17 cellular contexts compared by ENCODE assay signal in genomic region chr3:124272611-124273151, GRCh38.
A peak's percentile ranks its signal among the peaks of the same experiment; 100 is the strongest.
DNase-seq lines count a peak whose midpoint lies in the region; ATAC-seq and TF ChIP-seq lines count a peak whose summit lies in the region.
"Had no signal": no experiment of that assay in that cellular context is flagged by ENCODE, and none has a peak within 500 bp of the region (broad histone marks: within the 10 kb centered on the region; RNA-seq: fewer than 3 reads in every experiment).

No MANE protein-coding gene starts in this region.

- WGBS in mesendoderm (ENCODE audit: extremely low coverage, insufficient coverage, low lambda C conversion rate), result no CpG with 5 or more reads among the region's 6 CpGs

- H3K4me3 ChIP-seq in tibial artery (no peak overlapping the region), mesendoderm (ENCODE audit: low read length) (no peak overlapping the region)
- H3K4me3 ChIP-seq: PC-9 had no signal

- no peaks in the 10 kb centered on the region for H3K79me1 ChIP-seq in mesendoderm (ENCODE audit: low read length)

- H3K27me3 ChIP-seq in tibial artery, result no peaks in the 10 kb centered on the region
- no peaks in the 10 kb centered on the region for H3K27me3 ChIP-seq in mesendoderm (ENCODE audit: insufficient read depth, low read length, poor library complexity)

- no peak overlapping the region for H4K8ac ChIP-seq in mesendoderm (ENCODE audit: low read depth, low read length)

- H3K18ac ChIP-seq in mesendoderm (ENCODE audit: low read length), result no peak overlapping the region

- DNase-seq in NCI-H446 treated with DMSO at 0.1 percent for 48 hours (lab: John Stamatoyannopoulos, UW), result peak; percentile 14
- DNase-seq in dedifferentiated amniotic fluid mesenchymal stem cell (ENCODE audit: extremely low spot score), result peak; percentile 35
- DNase-seq in myocyte (ENCODE audit: low read depth), result peak; percentile 78
- DNase-seq in tibial artery, result peak; percentile 66 to 90
- no peak for DNase-seq in NCI-H1092 treated with DMSO at 0.1 percent for 48 hours (lab: John Stamatoyannopoulos, UW)
- DNase-seq in D341Med (ENCODE audit: low spot score), result no peak
- no peak for DNase-seq in mesendoderm
- DNase-seq: activated CD8-positive, alpha-beta memory T cell treated with anti-CD3 and anti-CD28 coated beads, Interleukin-2, amount 50 U/mL, for 4 hours; activated naive CD8-positive, alpha-beta T cell treated with anti-CD3 and anti-CD28 coated beads, Interleukin-2, amount 10 ng/mL, durations not matched to agents 7 days and 5 days; Caco-2; effector CD8-positive, alpha-beta T cell; H9; KG1; nephron progenitor cell; PC-9 had no signal

- H3K9ac ChIP-seq in mesendoderm (ENCODE audit: low read length), result no peak overlapping the region

- no peak overlapping the region for H2BK5ac ChIP-seq in mesendoderm (ENCODE audit: low read length)

- no peak for ATAC-seq in HG03139 (IDR thresholded peaks at IDR 0.05; ENCODE audit: unreplicated experiment)
- ATAC-seq: stimulated activated memory B cell treated with anti-CD40 and anti-IgM and Interleukin-4, amounts not matched to agents 10 μg/mL and 1 μg/mL and 100 μg/mL, for 72 hours had no signal

- H3K4ac ChIP-seq in mesendoderm (ENCODE audit: low read depth, low read length), result no peak overlapping the region

- H3K27ac ChIP-seq in tibial artery, result peak overlapping the region; percentile 83 to 89
- H3K27ac ChIP-seq in mesendoderm (ENCODE audit: low read depth, low read length), result no peak overlapping the region
- H3K27ac ChIP-seq: PC-9 had no signal

- no peak overlapping the region for H2AK5ac ChIP-seq in mesendoderm (ENCODE audit: low read length)

- no peak overlapping the region for H3K23ac ChIP-seq in mesendoderm (ENCODE audit: low read length)

- H2BK120ac ChIP-seq in mesendoderm (ENCODE audit: low read depth, low read length), result no peak overlapping the region

- no peak overlapping the region for H3K56ac ChIP-seq in mesendoderm (ENCODE audit: low read length)

- no peaks in the 10 kb centered on the region for H3K9me3 ChIP-seq in tibial artery
- H3K9me3 ChIP-seq: Caco-2 had no signal

- H2BK15ac ChIP-seq in mesendoderm (replicated peaks; ENCODE audit: low read depth), result no peak overlapping the region

- peaks cover 0 to 97% (median 67%) of the 10 kb centered on the region in 4 donors for H3K4me1 ChIP-seq in tibial artery
- H3K4me1 ChIP-seq in mesendoderm (ENCODE audit: control insufficient read depth, low read depth, low read length), result no peaks in the 10 kb centered on the region
- H3K4me1 ChIP-seq: Caco-2 had no signal

- H3K36me3 ChIP-seq in tibial artery (peaks cover 0 to 16% (median 0%) of the 10 kb centered on the region in 3 donors), mesendoderm (ENCODE audit: control insufficient read depth, insufficient read depth, low read length) (no peaks in the 10 kb centered on the region)

- no peak overlapping the region for H3K4me2 ChIP-seq in mesendoderm (ENCODE audit: low read length)
- H3K4me2 ChIP-seq: PC-9 had no signal

- intact Hi-C loops in tibial artery (cut with DNase I; ENCODE audit: low total_unique reads), result no loop called here

- no peak overlapping the region for H4K5ac ChIP-seq in mesendoderm (ENCODE audit: low read length)

- H3K79me2 ChIP-seq in mesendoderm (ENCODE audit: control insufficient read depth, insufficient read depth, low read length), result no peaks in the 10 kb centered on the region

- TF ChIP-seq CTCF in tibial artery (IDR thresholded peaks at IDR 0.05), result no peak

Comparison
In these comparisons a context has a peak if more than half of its experiments do, and no peak if none do; other contexts are left out.
1. DNase-seq: peak in NCI-H446 treated with DMSO at 0.1 percent for 48 hours (single experiment), dedifferentiated amniotic fluid mesenchymal stem cell (single experiment), myocyte (single experiment) and tibial artery (2 of 2); none in NCI-H1092 treated with DMSO at 0.1 percent for 48 hours (single experiment), D341Med (single experiment) and mesendoderm (single experiment).